ENCODE assay signal across 8 cellular contexts in the genomic region with DNA sequence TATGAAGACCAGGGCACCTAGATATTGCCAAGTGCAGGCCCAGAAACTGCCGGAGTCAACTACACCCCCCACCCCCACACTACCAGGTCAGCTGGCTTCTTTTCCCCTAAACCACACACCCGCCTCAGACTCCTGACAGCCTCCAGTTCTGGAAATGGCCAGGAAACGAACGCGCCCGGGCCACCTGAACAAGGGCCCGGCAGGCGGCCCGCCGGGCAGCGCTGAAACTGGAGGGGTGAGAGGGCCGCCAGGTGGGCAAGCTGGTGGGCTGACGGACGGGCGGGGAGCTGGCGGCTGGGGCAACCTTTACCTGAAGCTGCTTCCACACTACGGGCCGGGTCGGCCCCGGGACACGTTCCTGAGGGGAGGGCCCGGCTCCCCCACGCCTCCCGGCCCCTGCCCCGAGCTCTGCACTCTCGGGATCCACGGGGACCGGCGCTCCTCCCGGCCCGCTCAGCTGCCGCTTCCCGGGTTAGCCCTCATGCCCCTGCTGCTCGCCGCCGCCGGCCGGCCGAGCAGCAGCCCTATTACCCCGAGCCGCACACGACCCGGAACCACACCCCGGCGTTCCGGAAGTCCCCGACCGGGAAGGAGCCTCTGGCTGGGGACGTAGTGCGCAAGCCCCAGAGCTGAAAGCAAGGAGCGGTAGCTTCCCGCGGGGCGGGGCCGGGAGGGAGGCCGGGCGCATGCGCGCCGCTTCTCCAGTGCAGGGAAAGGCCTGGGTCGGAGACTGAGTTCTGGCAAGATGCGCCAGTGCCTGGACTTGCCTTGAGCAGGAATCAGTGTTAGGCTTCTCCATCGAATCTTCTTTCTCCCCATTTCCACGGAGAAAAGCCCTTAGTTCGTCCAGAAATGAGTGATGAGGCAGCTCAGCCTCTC. TPM values are rescaled to one million over a fixed set of nuclear protein-coding genes. Genes with fewer than 3 reads are reported as not detected.
DNase-seq lines count a peak whose midpoint lies in the region; ATAC-seq and TF ChIP-seq lines count a peak whose summit lies in the region.

A gene (minus strand): TSS at position 548 of the 879 bp plus-strand sequence. CDS start 34,634 bp downstream, outside the sequence.

- DNase-seq in AG20443 (ENCODE audit: low spot score) (peak; percentile 100), NCI-H446 (lab: John Stamatoyannopoulos, UW) (peak; percentile 77 to 93), inferior parietal cortex (ENCODE audit: extremely low spot score) (peak; percentile 97), spleen (peak; percentile 99)
- peak; percentile 82 for DNase-seq in activated CD4-positive, CD25-positive, alpha-beta regulatory T cell treated with anti-CD3 and anti-CD28 coated beads, Interleukin-2, amount 50 U/mL, for 16 hours (ENCODE audit: low read depth, low spot score)
- peak; percentile 89 for DNase-seq in central memory CD4-positive, alpha-beta T cell

- H3K27ac ChIP-seq in spleen, result peak within 1 kb of the TSS; percentile 49 to 93 (median 84)

- no peaks in the 10 kb centered on the region for H3K9me3 ChIP-seq in spleen

- WGBS in spleen, 5 donors, result 0 to 2% (median 1%) methylated on average over 25 to 65 of the region's 65 CpGs

- ATAC-seq in GM19043 (IDR thresholded peaks at IDR 0.05; ENCODE audit: low read depth, unreplicated experiment) (peak; percentile 95), HG03354 (IDR thresholded peaks at IDR 0.05; ENCODE audit: poor library complexity, severe bottlenecking, unreplicated experiment) (peak; percentile 94)

- TF ChIP-seq POLR2A in spleen (IDR thresholded peaks at IDR 0.05), result peak in 2 of 3 donors; percentile 28 to 31

- H3K4me1 ChIP-seq in spleen, result peaks cover 14 to 58% (median 40%) of the 10 kb centered on the region in 6 donors

- H3K27me3 ChIP-seq in spleen (replicated peaks in 1 of 7), result no peaks in the 10 kb centered on the region

- TF ChIP-seq CTCF in spleen (IDR thresholded peaks at IDR 0.05 in 8 of 11, conservative IDR thresholded peaks at IDR 0.05 in 3 of 11), result peak in 1 of 11 experiments; percentile 14

- peak within 1 kb of the TSS; percentile 82 to 99 (median 94) for H3K4me3 ChIP-seq in spleen

- peaks cover 0 to 6% (median 0%) of the 10 kb centered on the region in 6 donors for H3K36me3 ChIP-seq in spleen

- intact Hi-C loops in spleen (cut with DNase I; ENCODE audit: low total_unique reads), result no loop called here

RNA-seq across cellular contexts. Expression of the gene that starts here (rescaled TPM):
- total RNA-seq in spleen, result 10 to 100 TPM; 47.2 to 77.2 (median 63.4) TPM
- polyA plus RNA-seq in spleen, result 10 to 100 TPM; 37.2 to 51.7 (median 37.7) TPM

Comparison
In these comparisons a context has a peak if more than half of its experiments do, and no peak if none do; other contexts are left out.
1. Peak in every context shown above with its lines: DNase-seq, ATAC-seq, H3K4me3 ChIP-seq and H3K27ac ChIP-seq.